Comparison of ENCODE assay signal across 22 cellular contexts in the genomic region with DNA sequence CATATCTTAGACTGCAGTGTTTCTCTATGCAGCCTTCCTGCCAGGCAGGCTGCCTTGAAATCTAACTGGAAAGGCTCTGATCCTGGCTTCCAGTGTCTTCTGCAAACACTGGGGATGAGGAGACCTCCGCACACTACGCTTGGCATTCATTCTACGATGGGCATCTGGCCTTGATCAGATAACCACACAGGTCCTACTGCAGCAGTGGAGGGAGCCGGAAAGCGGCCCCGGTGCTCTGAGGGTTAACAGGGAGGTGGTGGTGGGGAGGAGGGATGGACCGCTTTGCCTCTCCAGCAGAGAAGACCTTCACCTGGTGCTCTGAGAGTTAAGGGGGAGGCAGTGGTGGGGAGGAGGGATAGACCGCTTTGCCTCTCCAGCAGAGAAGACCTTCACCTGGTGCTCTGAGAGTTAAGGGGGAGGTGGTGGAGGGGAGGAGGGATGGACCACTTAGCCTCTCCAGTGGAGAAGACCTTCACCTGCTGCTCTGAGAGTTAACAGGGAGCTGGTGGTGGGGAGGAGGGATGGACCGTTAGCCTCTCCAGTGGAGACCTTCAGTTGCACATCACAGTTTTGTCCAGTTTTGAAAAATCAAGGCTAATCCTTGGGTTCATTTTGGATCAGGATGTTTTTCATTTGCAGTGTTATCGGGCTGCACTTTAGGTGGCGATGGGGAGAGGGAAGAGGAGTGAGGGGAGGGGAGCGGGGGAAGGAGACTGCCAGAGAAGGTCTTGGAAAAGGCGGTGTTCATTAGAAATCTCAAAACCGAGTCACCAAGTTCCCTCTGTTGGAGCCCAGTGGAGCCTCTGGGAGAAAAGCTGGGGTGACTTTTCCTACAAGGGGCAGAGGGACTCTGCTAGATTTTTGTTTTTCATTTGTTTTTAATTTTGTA. TPM values are rescaled to one million over a fixed set of nuclear protein-coding genes. Genes with fewer than 3 reads are reported as not detected.
DNase-seq lines count a peak whose midpoint lies in the region; ATAC-seq, FAIRE-seq and TF ChIP-seq lines count a peak whose summit lies in the region.
"Had no signal": no experiment of that assay in that cellular context is flagged by ENCODE, and none has a peak within 500 bp of the region (broad histone marks: within the 10 kb centered on the region; RNA-seq: fewer than 3 reads in every experiment).

No MANE protein-coding gene starts in this region.

- DNase-seq in Right ventricle myocardium inferior (ENCODE audit: missing footprints) (peak; percentile 50), left ventricle myocardium inferior (no peak), H7 (peak; percentile 58), ecto neural progenitor cell (ENCODE audit: low spot score) (peak; percentile 34), A673 (ENCODE audit: low spot score) (no peak), small intestine (no peak)
- DNase-seq in naive thymus-derived CD8-positive, alpha-beta T cell, result peak in 1 of 10 donors; percentile 31
- no peak for DNase-seq in central memory CD4-positive, alpha-beta T cell
- DNase-seq: amygdala, heart left ventricle, IMR-90, mammary epithelial cell, NCI-H1092 treated with DMSO at 0.1 percent for 48 hours, NCI-H187 treated with DMSO at 0.1 percent for 48 hours, NCI-H524 treated with DMSO at 0.1 percent for 48 hours, SHP77, uterus had no signal

- H3K36me3 ChIP-seq in left ventricle myocardium inferior (no peaks in the 10 kb centered on the region), H7 (replicated peaks; ENCODE audit: control insufficient read depth, insufficient read depth, low read length) (peaks cover 34% of the 10 kb centered on the region), A673 (ENCODE audit: insufficient read depth, low read length, poor library complexity, severe bottlenecking) (no peaks in the 10 kb centered on the region), small intestine (ENCODE audit: control insufficient read depth in 2 of 2, insufficient read depth in 2 of 2, low read length in 2 of 2) (no peaks in the 10 kb centered on the region)
- H3K36me3 ChIP-seq: heart left ventricle, thoracic aorta, uterus had no signal

- POLR2A ChIA-PET in naive thymus-derived CD8-positive, alpha-beta T cell (lab: Charles Lee), result no interaction called here
- POLR2A ChIA-PET in A673 (lab: Charles Lee; ENCODE audit: low non-redundant PET), result no interaction called here

- H3K27ac ChIP-seq in left ventricle myocardium inferior (replicated peaks), result no peak overlapping the region
- H3K27ac ChIP-seq in A673 (ENCODE audit: low read depth, low read length, poor library complexity, severe bottlenecking), result no peak overlapping the region
- no peak overlapping the region for H3K27ac ChIP-seq in small intestine (ENCODE audit: low read depth in 1 of 2, low read length in 1 of 2)
- H3K27ac ChIP-seq: C4-2B, heart left ventricle, thoracic aorta, uterus had no signal

- H3K9me3 ChIP-seq in left ventricle myocardium inferior (replicated peaks) (no peaks in the 10 kb centered on the region), A673 (ENCODE audit: low read depth, low read length, poor library complexity, severe bottlenecking) (no peaks in the 10 kb centered on the region), small intestine (ENCODE audit: control insufficient read depth, low read depth) (no peaks in the 10 kb centered on the region)
- H3K9me3 ChIP-seq: heart left ventricle, thoracic aorta, uterus had no signal

- no TSS peak for BruUV-seq in A673 (replicated peaks; lab: Mats Ljungman, UMichigan)

- WGBS in small intestine, 3 donors, result 65 to 78% (median 68%) methylated on average over 14 of the region's 14 CpGs

- H3K27me3 ChIP-seq in left ventricle myocardium inferior (ENCODE audit: low read depth), result peaks cover 97% of the 10 kb centered on the region
- peaks cover 4% of the 10 kb centered on the region for H3K27me3 ChIP-seq in H7 (ENCODE audit: control insufficient read depth, insufficient read depth, low read length)
- peaks cover 10% of the 10 kb centered on the region for H3K27me3 ChIP-seq in A673 (replicated peaks; ENCODE audit: insufficient read depth, low read depth, low read length, poor library complexity)
- peaks cover 0 to 24% of the 10 kb centered on the region in 2 donors for H3K27me3 ChIP-seq in small intestine (ENCODE audit: control insufficient read depth in 2 of 2, insufficient read depth in 2 of 2, low read length in 2 of 2)

- peaks cover 2% of the 10 kb centered on the region for H3K4me1 ChIP-seq in left ventricle myocardium inferior
- H3K4me1 ChIP-seq in A673 (ENCODE audit: insufficient read depth, low read length, poor library complexity, severe bottlenecking), result no peaks in the 10 kb centered on the region
- H3K4me1 ChIP-seq in small intestine (ENCODE audit: control insufficient read depth in 2 of 2, insufficient read depth in 1 of 2, low read depth in 1 of 2, low read length in 1 of 2), result no peaks in the 10 kb centered on the region
- H3K4me1 ChIP-seq: uterus had no signal

- peaks cover 5 to 37% (median 31%) of the 10 kb centered on the region in 5 donors for H3K27me3 Mint-ChIP-seq in naive thymus-derived CD8-positive, alpha-beta T cell

- peaks cover 23 to 41% (median 32%) of the 10 kb centered on the region in 4 donors for H3K4me1 Mint-ChIP-seq in naive thymus-derived CD8-positive, alpha-beta T cell

- H3K36me3 Mint-ChIP-seq in naive thymus-derived CD8-positive, alpha-beta T cell, result peaks cover 0 to 2% (median 0%) of the 10 kb centered on the region in 3 donors

- intact Hi-C loops in Right ventricle myocardium inferior (cut with DNase I) (no loop called here), left ventricle myocardium inferior (cut with micrococcal nuclease) (no loop called here), A673 (cut with micrococcal nuclease; ENCODE audit: unreplicated experiment) (no loop called here)

- H3K27ac Mint-ChIP-seq in naive thymus-derived CD8-positive, alpha-beta T cell, result peak overlapping the region in 7 of 10 donors; percentile 17 to 80 (median 68)
- H3K27ac Mint-ChIP-seq: progenitor cell of endocrine pancreas had no signal

- H3K9me3 Mint-ChIP-seq in naive thymus-derived CD8-positive, alpha-beta T cell, result peaks cover 0 to 3% (median 0%) of the 10 kb centered on the region in 9 donors

- CTCF ChIA-PET in A673 (lab: Charles Lee), result interaction anchor here (0.5 kb wide), 1 partner anchor 266 kb away, joined by 3 read pairs; no protein-coding TSS in a partner anchor

- FAIRE-seq in small intestine (lab: Jason Lieb, UNC), result no peak
- FAIRE-seq: colon had no signal

- peak overlapping the region in 9 of 10 donors; percentile 39 to 80 (median 78) for H3K4me3 Mint-ChIP-seq in naive thymus-derived CD8-positive, alpha-beta T cell

- TF ChIP-seq CTCF in left ventricle myocardium inferior (IDR thresholded peaks at IDR 0.05; ENCODE audit: borderline replicate concordance) (no peak), A673 (conservative IDR thresholded peaks at IDR 0.05; ENCODE audit: low read depth, low read length) (no peak)

- H3K4me3 ChIP-seq in left ventricle myocardium inferior (no peak overlapping the region), H7 (ENCODE audit: insufficient read depth, low read depth, low read length) (no peak overlapping the region), A673 (ENCODE audit: low read depth, low read length, poor library complexity, severe bottlenecking) (no peak overlapping the region), small intestine (ENCODE audit: low read depth in 1 of 2, low read length in 2 of 2) (no peak overlapping the region)
- H3K4me3 ChIP-seq: heart left ventricle, thoracic aorta, uterus had no signal

- no peak for ATAC-seq in Right ventricle myocardium inferior
- ATAC-seq in naive thymus-derived CD8-positive, alpha-beta T cell, result no peak
- ATAC-seq: heart left ventricle had no signal

RNA-seq across cellular contexts. Expression of a gene that starts 5.6 kb away (rescaled TPM):
- total RNA-seq in Right ventricle myocardium inferior (not detected), left ventricle myocardium inferior (0.58 TPM), A673 (2021) (3.4 and 4.4 TPM in 2 replicates)
- total RNA-seq in H7 (2014; rRNA removed; shearing (Covaris generic)), result 192 and 226 TPM in 2 replicates
- total RNA-seq in naive thymus-derived CD8-positive, alpha-beta T cell, result not detected
- not detected for polyA plus RNA-seq in naive thymus-derived CD8-positive, alpha-beta T cell
- polyA plus RNA-seq in small intestine, result 10 to 100 TPM in 1 of 3 donors, not detected in 2; 11.9 TPM
- total RNA-seq: fibroblast of villous mesenchyme, IMR-90, thoracic aorta had no signal

Comparison
In these comparisons a context has a peak if more than half of its experiments do, and no peak if none do; other contexts are left out.
1. DNase-seq: peak in Right ventricle myocardium inferior (single experiment), H7 (single experiment) and ecto neural progenitor cell (single experiment); none in left ventricle myocardium inferior (single experiment), central memory CD4-positive, alpha-beta T cell (single experiment), A673 (single experiment) and small intestine (single experiment).
2. RNA of a gene that starts 5.6 kb away (total RNA-seq): 192 to 226 TPM in H7; 3.4 to 4.4 TPM in A673, 0.58 TPM in left ventricle myocardium inferior (single experiment), not detected in Right ventricle myocardium inferior (single experiment) and not detected in naive thymus-derived CD8-positive, alpha-beta T cell; every median in the first group is over 10 times any median in the second.